ENCODE assay signal across 14 cellular contexts in genomic region chr11:116424615-116425261, GRCh38.
"Had no signal": no experiment of that assay in that cellular context is flagged by ENCODE, and none has a peak within 500 bp of the region (broad histone marks: within the 10 kb centered on the region; RNA-seq: fewer than 3 reads in every experiment).

No MANE protein-coding gene starts in this region.

- H3K27me3 ChIP-seq: cardiac muscle cell, ovary, upper lobe of right lung had no signal

- H3K4me1 ChIP-seq: stomach, upper lobe of right lung had no signal

- H3K9me3 ChIP-seq: ovary, stomach, thoracic aorta, upper lobe of right lung had no signal

- H3K4me3 ChIP-seq: cardiac muscle cell, lung, ovary, stomach, thoracic aorta, upper lobe of right lung had no signal

- DNase-seq: activated CD4-positive, alpha-beta memory T cell treated with anti-CD3 and anti-CD28 coated beads, Interleukin-2, amount 10 ng/mL, durations not matched to agents 7 days and 5 days; activated CD4-positive, alpha-beta T cell treated with anti-CD3 and anti-CD28 coated beads for 36 hours; activated naive CD4-positive, alpha-beta T cell treated with anti-CD3 and anti-CD28 coated beads, Interleukin-2, amount 50 U/mL, for 16 hours; activated T-cell treated with anti-CD3 and anti-CD28 coated beads, Interleukin-2, amount 50 U/mL, for 24 hours; islet precursor cell; stimulated activated CD4-positive, alpha-beta T cell treated with anti-CD3 and anti-CD28 coated beads, Interleukin-12 subunit alpha, Interleukin-12 subunit beta, amount 100 ng/mL, for 4 hours; stimulated activated CD4-positive, alpha-beta T cell treated with anti-CD3 and anti-CD28 coated beads, Interleukin-2, amount 100 ng/mL, for 24 hours; stomach; upper lobe of right lung had no signal

- H3K36me3 ChIP-seq: cardiac muscle cell, ovary, stomach, thoracic aorta, upper lobe of right lung had no signal

- ATAC-seq: activated CD4-positive, alpha-beta T cell treated with anti-CD3 and anti-CD28 coated beads for 36 hours; esophagus mucosa; upper lobe of right lung had no signal

- H3K27ac ChIP-seq: cardiac muscle cell, ovary, stomach, thoracic aorta, upper lobe of right lung had no signal
